ENCODE assay signal across 1 cellular context in genomic region chr1:88061830-88062177, GRCh38.
TF ChIP-seq lines count a peak whose summit lies in the region.

No MANE protein-coding gene starts in this region.

TF ChIP-seq in SK-N-SH treated with all-trans-retinoic acid at 6 μM for 48 hours, 23 proteins besides CTCF, POLR2A, EP300 and RAD21 (continued from another document):
- no peak for TF ChIP-seq GLIS3 (CRISPR knock-in tag; IDR thresholded peaks at IDR 0.05)
